In genomic region chr20:57596998-57597939, GRCh38 we compare ENCODE assay signal across 7 cellular contexts. TPM values are rescaled to one million over a fixed set of nuclear protein-coding genes. Genes with fewer than 3 reads are reported as not detected.
A peak's percentile ranks its signal among the peaks of the same experiment; 100 is the strongest.
DNase-seq lines count a peak whose midpoint lies in the region; ATAC-seq and TF ChIP-seq lines count a peak whose summit lies in the region.

No MANE protein-coding gene starts in this region.

- CTCF ChIA-PET in RWPE1 (lab: Yijun Ruan, JAX), result interaction anchor here (0.5 to 8.4 kb wide), 29 partner anchors 9 to 623 kb away, joined by 3 to 109 read pairs (median 4); partner anchors contain the start of gene ZBP1

- WGBS in gastroesophageal sphincter (ENCODE audit: low coverage in 1 of 2), 2 donors, result 0 to 53% methylated on average over 4 to 13 of the region's 39 CpGs

- DNase-seq in RWPE1 (ENCODE audit: low spot score) (peak; percentile 89), activated gamma-delta T cell (lab: John Stamatoyannopoulos, UW) (peak; percentile 60), upper lobe of right lung (peak; percentile 84)

- H3K4me1 ChIP-seq in gastroesophageal sphincter, result peaks cover 0 to 24% (median 5%) of the 10 kb centered on the region in 3 donors
- H3K4me1 ChIP-seq in parathyroid adenoma, result no peaks in the 10 kb centered on the region
- peaks cover 7% of the 10 kb centered on the region for H3K4me1 ChIP-seq in upper lobe of right lung

- ATAC-seq in HG03460 (IDR thresholded peaks at IDR 0.05; ENCODE audit: unreplicated experiment) (peak; percentile 49), gastroesophageal sphincter (peak; percentile 66), upper lobe of right lung (peak; percentile 86)

- H2AFZ ChIP-seq in parathyroid adenoma, result peak overlapping the region; percentile 57

- H3K4me3 ChIP-seq in gastroesophageal sphincter (peak overlapping the region in 1 of 2 donors; percentile 23), parathyroid adenoma (ENCODE audit: low read depth, low read length) (peak overlapping the region; percentile 31), upper lobe of right lung (no peak overlapping the region)

- no peak overlapping the region for H3K9ac ChIP-seq in parathyroid adenoma

- H3K79me2 ChIP-seq in parathyroid adenoma, result no peaks in the 10 kb centered on the region

- H3K36me3 ChIP-seq in gastroesophageal sphincter (no peaks in the 10 kb centered on the region), parathyroid adenoma (ENCODE audit: control insufficient read depth, insufficient read depth, low read length) (no peaks in the 10 kb centered on the region), upper lobe of right lung (no peaks in the 10 kb centered on the region)

- TF ChIP-seq EP300 in gastroesophageal sphincter (IDR thresholded peaks at IDR 0.05), result no peak

- intact Hi-C loops in upper lobe of right lung (cut with DNase I), result loop anchor here (5.0 to 10.0 kb wide), 2 partner anchors 222 to 610 kb away; no protein-coding TSS in a partner anchor

- peak overlapping the region; percentile 69 for H3K4me2 ChIP-seq in parathyroid adenoma (ENCODE audit: low read length)

- H3K27ac ChIP-seq in RWPE1 (no peak overlapping the region), gastroesophageal sphincter (no peak overlapping the region), parathyroid adenoma (no peak overlapping the region), upper lobe of right lung (no peak overlapping the region)

- POLR2A ChIA-PET in RWPE1 (lab: Yijun Ruan, JAX; ENCODE audit: low non-redundant PET), result no interaction called here

- TF ChIP-seq POLR2A in gastroesophageal sphincter (IDR thresholded peaks at IDR 0.05), result no peak

- H3K9me3 ChIP-seq in gastroesophageal sphincter, result no peaks in the 10 kb centered on the region
- no peaks in the 10 kb centered on the region for H3K9me3 ChIP-seq in parathyroid adenoma (ENCODE audit: control insufficient read depth, low read length)
- no peaks in the 10 kb centered on the region for H3K9me3 ChIP-seq in upper lobe of right lung

- H3K27me3 ChIP-seq in gastroesophageal sphincter, result peaks cover 8% of the 10 kb centered on the region
- no peaks in the 10 kb centered on the region for H3K27me3 ChIP-seq in parathyroid adenoma (ENCODE audit: control insufficient read depth, insufficient read depth, low read length)
- H3K27me3 ChIP-seq in upper lobe of right lung, result no peaks in the 10 kb centered on the region

- TF ChIP-seq CTCF in GM12874 (IDR thresholded peaks at IDR 0.05; ENCODE audit: insufficient read depth, low read depth, low read length) (peak; percentile 95), RWPE1 (conservative IDR thresholded peaks at IDR 0.05; ENCODE audit: low read depth) (peak; percentile 99), gastroesophageal sphincter (IDR thresholded peaks at IDR 0.05) (peak; percentile 92 to 98 (median 96)), parathyroid adenoma (IDR thresholded peaks at IDR 0.05) (peak; percentile 91), upper lobe of right lung (IDR thresholded peaks at IDR 0.05) (peak; percentile 95)

RNA-seq across cellular contexts. Expression of gene ZBP1, which starts 23.0 kb away (rescaled TPM):
- total RNA-seq in gastroesophageal sphincter (under 1 TPM in 2 of 4 donors, not detected in 2; 0.08 to 0.32 TPM), upper lobe of right lung (2.7 TPM)

RNA-seq across cellular contexts. Expression of gene PCK1, which starts 36.4 kb away (rescaled TPM):
- 1 to 10 TPM in 1 of 4 donors, under 1 TPM in 3; 0.15 to 3.2 (median 0.23) TPM for total RNA-seq in gastroesophageal sphincter
- total RNA-seq in upper lobe of right lung, result 4.7 TPM
